ENCODE assay signal across 18 cellular contexts in the genomic region with DNA sequence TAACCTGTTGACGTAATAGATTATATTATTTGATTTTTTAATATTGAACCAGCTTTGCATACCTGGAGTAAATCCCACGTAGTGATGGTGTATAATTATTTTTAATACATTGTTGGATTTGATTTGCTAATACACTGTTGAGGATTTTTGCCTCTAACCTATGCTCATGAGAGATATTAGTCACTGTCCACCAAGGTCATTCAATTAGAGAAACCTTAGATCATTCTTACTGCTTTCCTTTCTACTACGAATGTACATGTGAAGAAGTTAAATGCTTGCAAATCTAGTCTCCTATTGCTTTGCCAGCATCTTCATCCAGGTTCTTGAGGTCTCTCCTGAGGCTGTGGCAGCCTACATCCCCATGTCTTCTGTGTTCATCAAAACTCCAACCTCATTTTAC.
"Had no signal": no experiment of that assay in that cellular context is flagged by ENCODE, and none has a peak within 500 bp of the region (broad histone marks: within the 10 kb centered on the region; RNA-seq: fewer than 3 reads in every experiment).

No MANE protein-coding gene starts in this region.

- H3K9me3 ChIP-seq: esophagus muscularis mucosa, ovary, tibial nerve, vagina had no signal

- H3K27me3 ChIP-seq: esophagus muscularis mucosa, ovary, tibial nerve, vagina had no signal

- DNase-seq: activated CD4-positive, alpha-beta T cell treated with anti-CD3 and anti-CD28 coated beads, Interleukin-2, amount 10 ng/mL, durations not matched to agents 7 days and 5 days; activated CD4-positive, CD25-positive, alpha-beta regulatory T cell; activated CD8-positive, alpha-beta memory T cell treated with anti-CD3 and anti-CD28 coated beads, Interleukin-2, amount 50 U/mL, for 48 hours; activated T-cell treated with anti-CD3 and anti-CD28 coated beads, Interleukin-2, amount 50 U/mL, for 72 hours; central memory CD4-positive, alpha-beta T cell; cortex of kidney; effector CD4-positive, alpha-beta T cell; mammary epithelial cell; naive B cell; ovary; stimulated activated CD4-positive, alpha-beta T cell treated with anti-CD3 and anti-CD28 coated beads, Interleukin-15, amount 100 ng/mL, for 24 hours; stimulated activated CD4-positive, alpha-beta T cell treated with anti-CD3 and anti-CD28 coated beads, Interleukin-4, amount 100 ng/mL, for 1 hour; stimulated activated naive CD4-positive, alpha-beta T cell treated with Interleukin-2 at 50 U/mL for 16 hours; substantia nigra had no signal

- H3K27ac ChIP-seq: esophagus muscularis mucosa, ovary, tibial nerve, vagina had no signal

- H3K4me3 Mint-ChIP-seq: activated CD4-positive, alpha-beta T cell treated with anti-CD3 and anti-CD28 coated beads, Interleukin-2, amount 10 ng/mL, durations not matched to agents 7 days and 5 days had no signal

- H3K4me3 ChIP-seq: esophagus muscularis mucosa, ovary, tibial nerve, vagina had no signal

- H3K27ac Mint-ChIP-seq: activated CD4-positive, alpha-beta T cell treated with anti-CD3 and anti-CD28 coated beads, Interleukin-2, amount 10 ng/mL, durations not matched to agents 7 days and 5 days; naive B cell had no signal

- H3K36me3 ChIP-seq: ovary had no signal

- ATAC-seq: activated T-cell treated with anti-CD3 and anti-CD28 coated beads, Interleukin-2, amount 50 U/mL, for 72 hours; left lobe of liver had no signal

- H3K27me3 Mint-ChIP-seq: activated CD4-positive, alpha-beta T cell treated with anti-CD3 and anti-CD28 coated beads, Interleukin-2, amount 10 ng/mL, durations not matched to agents 7 days and 5 days; naive B cell had no signal

- H3K9me3 Mint-ChIP-seq: activated CD4-positive, alpha-beta T cell treated with anti-CD3 and anti-CD28 coated beads, Interleukin-2, amount 10 ng/mL, durations not matched to agents 7 days and 5 days; activated T-cell treated with anti-CD3 and anti-CD28 coated beads, Interleukin-2, amount 50 U/mL, for 72 hours; naive B cell had no signal
